ENCODE assay signal across 22 cellular contexts in genomic region chr18:31143025-31143424, GRCh38. TPM values are rescaled to one million over a fixed set of nuclear protein-coding genes. Genes with fewer than 3 reads are reported as not detected.
DNase-seq lines count a peak whose midpoint lies in the region; ATAC-seq, FAIRE-seq and TF ChIP-seq lines count a peak whose summit lies in the region.
"Had no signal": no experiment of that assay in that cellular context is flagged by ENCODE, and none has a peak within 500 bp of the region (broad histone marks: within the 10 kb centered on the region; RNA-seq: fewer than 3 reads in every experiment).

No MANE protein-coding gene starts in this region.

- H3K4me2 ChIP-seq in PC-3 (ENCODE audit: low read length) = no peak overlapping the region
- H3K4me2 ChIP-seq: A549; BLaER1 treated with 17β-estradiol and CSF1 and Interleukin-3, amounts not matched to agents 10 nM and 100 nM had no signal

- intact Hi-C loops in PC-3 (cut with micrococcal nuclease) = no loop called here

- BruUV-seq in PC-3 (replicated peaks; lab: Mats Ljungman, UMichigan) = no TSS peak

- H3K27ac ChIP-seq in PC-3 (ENCODE audit: low read length) = no peak overlapping the region
- H3K27ac ChIP-seq: A549; BLaER1 treated with 17β-estradiol and CSF1 and Interleukin-3, amounts not matched to agents 10 nM and 100 nM had no signal

- no peaks in the 10 kb centered on the region for H3K4me1 ChIP-seq in PC-3 (ENCODE audit: insufficient read depth, low read length)
- H3K4me1 ChIP-seq: A549; BLaER1 treated with 17β-estradiol and CSF1 and Interleukin-3, amounts not matched to agents 10 nM and 100 nM; Caco-2 had no signal

- H3K4me3 ChIP-seq in PC-3 (ENCODE audit: low read length) (no peak overlapping the region), bronchial epithelial cell (ENCODE audit: low read depth, low read length) (no peak overlapping the region)
- H3K4me3 ChIP-seq: A549; BLaER1 treated with 17β-estradiol and CSF1 and Interleukin-3, amounts not matched to agents 10 nM and 100 nM had no signal

- DNase-seq in ELR (ENCODE audit: low read depth) (peak; percentile 2), PC-3 (peak; percentile 10), bronchial epithelial cell (ENCODE audit: low read depth) (peak; percentile 40), GM03348 (ENCODE audit: low spot score) (no peak), hepatic stellate cell (ENCODE audit: low spot score) (no peak)
- DNase-seq in stimulated activated CD4-positive, alpha-beta T cell treated with anti-CD3 and anti-CD28 coated beads, Interleukin-1b, Interleukin-23, amount 100 ng/mL, for 48 hours = no peak
- DNase-seq: AML-193; Caco-2; Calu3; CD4-positive, alpha-beta T cell; CD8-positive, alpha-beta T cell; DMS79 treated with DMSO at 0.1 percent for 48 hours; GDM1 had no signal

- H3K36me3 ChIP-seq in PC-3 (ENCODE audit: low read depth, low read length) (no peaks in the 10 kb centered on the region), bronchial epithelial cell (ENCODE audit: control insufficient read depth, insufficient read depth, low read length) (no peaks in the 10 kb centered on the region)
- H3K36me3 ChIP-seq: BLaER1 treated with 17β-estradiol and CSF1 and Interleukin-3, amounts not matched to agents 10 nM and 100 nM had no signal

- H3K9me3 ChIP-seq in PC-3 (ENCODE audit: low read length) = no peaks in the 10 kb centered on the region
- H3K9me3 ChIP-seq: A549; BLaER1 treated with 17β-estradiol and CSF1 and Interleukin-3, amounts not matched to agents 10 nM and 100 nM; Caco-2 had no signal

- H3F3A ChIP-seq in PC-3 (ENCODE audit: low read length, unreplicated experiment) = no peaks in the 10 kb centered on the region

- no peaks in the 10 kb centered on the region for H3K79me2 ChIP-seq in PC-3 (ENCODE audit: low read length)

- ATAC-seq in PC-3 (peak; percentile 61), esophagus mucosa (peak; percentile 74), GM18868 (IDR thresholded peaks at IDR 0.05; ENCODE audit: unreplicated experiment) (no peak)
- ATAC-seq: A549; CD8-positive, alpha-beta T cell had no signal

- CTCF ChIA-PET in PC-3 (lab: Charles Lee) = no interaction called here

- no peaks in the 10 kb centered on the region for H4K20me1 ChIP-seq in PC-3 (ENCODE audit: low read length)
- H4K20me1 ChIP-seq: BLaER1 treated with 17β-estradiol and CSF1 and Interleukin-3, amounts not matched to agents 10 nM and 100 nM had no signal

- no peak overlapping the region for H3K9ac ChIP-seq in PC-3 (ENCODE audit: low read length)
- H3K9ac ChIP-seq: BLaER1 treated with 17β-estradiol and CSF1 and Interleukin-3, amounts not matched to agents 10 nM and 100 nM had no signal

- no peak overlapping the region for H2AFZ ChIP-seq in PC-3 (ENCODE audit: low read length)

- FAIRE-seq in bronchial epithelial cell (lab: Jason Lieb, UNC) = no peak
- FAIRE-seq: A549, D721Med, GM12891 had no signal

- H3K9me2 ChIP-seq in PC-3 (replicated peaks; ENCODE audit: low read length) = no peaks in the 10 kb centered on the region

- POLR2A ChIA-PET in PC-3 (lab: Charles Lee; ENCODE audit: unreplicated experiment) = no interaction called here

- TF ChIP-seq CTCF in PC-3 (conservative IDR thresholded peaks at IDR 0.05; ENCODE audit: low read depth, low read length) = no peak
- no peak for TF ChIP-seq CTCF in bronchial epithelial cell (IDR thresholded peaks at IDR 0.05; ENCODE audit: insufficient read depth, low read length, severe bottlenecking)

- H3K27me3 ChIP-seq in PC-3 (ENCODE audit: low read length) (no peaks in the 10 kb centered on the region), bronchial epithelial cell (ENCODE audit: control insufficient read depth, insufficient read depth, low read length) (no peaks in the 10 kb centered on the region)
- H3K27me3 ChIP-seq: BLaER1 treated with 17β-estradiol and CSF1 and Interleukin-3, amounts not matched to agents 10 nM and 100 nM had no signal

RNA-seq across cellular contexts. Expression of gene DSC1, which starts 19.6 kb away (rescaled TPM):
- not detected in 2 replicates for total RNA-seq in PC-3 (2014; rRNA removed)
- total RNA-seq in bronchial epithelial cell = 0.38 TPM in 1 of 2 replicates, not detected in the other
- 0.52 TPM for total RNA-seq in esophagus mucosa
- total RNA-seq: A172, B cell, Calu3, G401 had no signal

RNA-seq across cellular contexts. Expression of gene DSC2, which starts 40.8 kb away (rescaled TPM):
- total RNA-seq in PC-3 (2014; rRNA removed) (4.8 and 6.9 TPM in 2 replicates), bronchial epithelial cell (49.0 and 111 TPM in 2 replicates), esophagus mucosa (434 TPM)
- total RNA-seq: A172; B cell; CD4-positive, alpha-beta T cell; CD8-positive, alpha-beta T cell; G401 had no signal

Comparison
In these comparisons a context has a peak if more than half of its experiments do, and no peak if none do; other contexts are left out.
1. DNase-seq: peak in ELR (single experiment), PC-3 (single experiment) and bronchial epithelial cell (single experiment); none in GM03348 (single experiment), stimulated activated CD4-positive, alpha-beta T cell treated with anti-CD3 and anti-CD28 coated beads, Interleukin-1b, Interleukin-23, amount 100 ng/mL, for 48 hours (single experiment) and hepatic stellate cell (single experiment).